17 cellular contexts compared by ENCODE assay signal in genomic region chr11:131546218-131546895, GRCh38.
DNase-seq lines count a peak whose midpoint lies in the region; ATAC-seq, FAIRE-seq and TF ChIP-seq lines count a peak whose summit lies in the region.
"Had no signal": no experiment of that assay in that cellular context is flagged by ENCODE, and none has a peak within 500 bp of the region (broad histone marks: within the 10 kb centered on the region; RNA-seq: fewer than 3 reads in every experiment).

No MANE protein-coding gene starts in this region.

- H3K9me3 ChIP-seq in astrocyte (ENCODE audit: insufficient read depth, low read depth, low read length) (no peaks in the 10 kb centered on the region), sigmoid colon (peaks cover 0 to 3% (median 0%) of the 10 kb centered on the region in 4 donors)

- 46 to 52% methylated on average over 10 of the region's 10 CpGs for WGBS in sigmoid colon, 2 donors

- peak overlapping the region; percentile 18 for H3K9ac ChIP-seq in astrocyte (ENCODE audit: low read length)

- H3K79me2 ChIP-seq in astrocyte (ENCODE audit: insufficient read depth, low read length), result no peaks in the 10 kb centered on the region

- H3K4me3 Mint-ChIP-seq in astrocyte (ENCODE audit: unreplicated experiment), result no peak overlapping the region
- no peak overlapping the region for H3K4me3 Mint-ChIP-seq in activated CD4-positive, alpha-beta T cell treated with anti-CD3 and anti-CD28 coated beads, Interleukin-2, amount 10 ng/mL, durations not matched to agents 7 days and 5 days
- H3K4me3 Mint-ChIP-seq: activated CD4-positive, alpha-beta T cell treated with anti-CD3 and anti-CD28 coated beads for 36 hours; activated naive CD4-positive, alpha-beta T cell treated with anti-CD3 and anti-CD28 coated beads, Interleukin-2, amount 10 ng/mL, durations not matched to agents 7 days and 5 days had no signal

- ATAC-seq in HG03520 (IDR thresholded peaks at IDR 0.05; ENCODE audit: unreplicated experiment) (no peak), GM19023 (IDR thresholded peaks at IDR 0.05; ENCODE audit: unreplicated experiment) (no peak)
- ATAC-seq: activated CD4-positive, alpha-beta T cell treated with anti-CD3 and anti-CD28 coated beads for 36 hours had no signal

- H3K27ac Mint-ChIP-seq in astrocyte (ENCODE audit: unreplicated experiment), result no peak overlapping the region
- H3K27ac Mint-ChIP-seq in activated CD4-positive, alpha-beta T cell treated with anti-CD3 and anti-CD28 coated beads, Interleukin-2, amount 10 ng/mL, durations not matched to agents 7 days and 5 days, result no peak overlapping the region
- H3K27ac Mint-ChIP-seq: activated CD4-positive, alpha-beta T cell treated with anti-CD3 and anti-CD28 coated beads for 36 hours; activated naive CD4-positive, alpha-beta T cell treated with anti-CD3 and anti-CD28 coated beads, Interleukin-2, amount 10 ng/mL, durations not matched to agents 7 days and 5 days had no signal

- intact Hi-C loops in sigmoid colon (cut with DNase I), result no loop called here

- H3K36me3 Mint-ChIP-seq in astrocyte (ENCODE audit: low read depth, unreplicated experiment), result no peaks in the 10 kb centered on the region
- no peaks in the 10 kb centered on the region for H3K36me3 Mint-ChIP-seq in activated CD4-positive, alpha-beta T cell treated with anti-CD3 and anti-CD28 coated beads, Interleukin-2, amount 10 ng/mL, durations not matched to agents 7 days and 5 days (ENCODE audit: low read depth)
- H3K36me3 Mint-ChIP-seq: activated naive CD4-positive, alpha-beta T cell treated with anti-CD3 and anti-CD28 coated beads, Interleukin-2, amount 10 ng/mL, durations not matched to agents 7 days and 5 days had no signal

- DNase-seq in H7 (peak; percentile 44), astrocyte (ENCODE audit: low read depth) (no peak), inferior parietal cortex (ENCODE audit: extremely low spot score) (peak; percentile 32), sigmoid colon (no peak), NCI-H82 treated with DMSO at 0.1 percent for 48 hours (lab: John Stamatoyannopoulos, UW; ENCODE audit: unreplicated experiment) (no peak)
- no peak for DNase-seq in activated CD4-positive, alpha-beta T cell treated with anti-CD3 and anti-CD28 coated beads, Interleukin-2, amount 10 ng/mL, durations not matched to agents 7 days and 5 days
- DNase-seq: activated CD4-positive, alpha-beta T cell treated with anti-CD3 and anti-CD28 coated beads for 36 hours; activated naive CD4-positive, alpha-beta T cell treated with anti-CD3 and anti-CD28 coated beads, Interleukin-2, amount 10 ng/mL, durations not matched to agents 7 days and 5 days; central memory CD4-positive, alpha-beta T cell; KBM-7; NCI-H1105 treated with DMSO at 0.1 percent for 48 hours; posterior cingulate gyrus; SHP77 treated with DMSO at 0.1 percent for 48 hours had no signal

- POLR2A ChIA-PET in activated CD4-positive, alpha-beta T cell treated with anti-CD3 and anti-CD28 coated beads, Interleukin-2, amount 10 ng/mL, durations not matched to agents 7 days and 5 days (lab: Charles Lee), result no interaction called here

- no peaks in the 10 kb centered on the region for H3K4me1 Mint-ChIP-seq in astrocyte (ENCODE audit: low read depth, unreplicated experiment)
- no peaks in the 10 kb centered on the region for H3K4me1 Mint-ChIP-seq in activated CD4-positive, alpha-beta T cell treated with anti-CD3 and anti-CD28 coated beads, Interleukin-2, amount 10 ng/mL, durations not matched to agents 7 days and 5 days
- H3K4me1 Mint-ChIP-seq: activated CD4-positive, alpha-beta T cell treated with anti-CD3 and anti-CD28 coated beads for 36 hours; activated naive CD4-positive, alpha-beta T cell treated with anti-CD3 and anti-CD28 coated beads, Interleukin-2, amount 10 ng/mL, durations not matched to agents 7 days and 5 days had no signal

- H3K27ac ChIP-seq in astrocyte (ENCODE audit: low read depth, low read length) (no peak overlapping the region), sigmoid colon (no peak overlapping the region)

- no peaks in the 10 kb centered on the region for H4K20me1 ChIP-seq in astrocyte (ENCODE audit: insufficient read depth, low read length)

- H3K27me3 ChIP-seq in H7 (ENCODE audit: control insufficient read depth, insufficient read depth, low read length) (no peaks in the 10 kb centered on the region), astrocyte (ENCODE audit: insufficient read depth, low read length) (peaks cover 5% of the 10 kb centered on the region), sigmoid colon (no peaks in the 10 kb centered on the region)

- H3K4me2 ChIP-seq in astrocyte (ENCODE audit: low read length), result peak overlapping the region; percentile 80

- peak overlapping the region; percentile 72 for H2AFZ ChIP-seq in astrocyte (ENCODE audit: low read depth, low read length)

- CTCF ChIA-PET in activated CD4-positive, alpha-beta T cell treated with anti-CD3 and anti-CD28 coated beads, Interleukin-2, amount 10 ng/mL, durations not matched to agents 7 days and 5 days (lab: Charles Lee), result no interaction called here

- peaks cover 6% of the 10 kb centered on the region for H3K4me1 ChIP-seq in astrocyte (ENCODE audit: insufficient read depth, low read length)
- peaks cover 0 to 6% (median 0%) of the 10 kb centered on the region in 4 donors for H3K4me1 ChIP-seq in sigmoid colon

- peaks cover 59% of the 10 kb centered on the region for H3K27me3 Mint-ChIP-seq in astrocyte (ENCODE audit: low read depth, unreplicated experiment)
- H3K27me3 Mint-ChIP-seq in activated CD4-positive, alpha-beta T cell treated with anti-CD3 and anti-CD28 coated beads, Interleukin-2, amount 10 ng/mL, durations not matched to agents 7 days and 5 days, result no peaks in the 10 kb centered on the region
- H3K27me3 Mint-ChIP-seq: activated naive CD4-positive, alpha-beta T cell treated with anti-CD3 and anti-CD28 coated beads, Interleukin-2, amount 10 ng/mL, durations not matched to agents 7 days and 5 days had no signal

- FAIRE-seq in astrocyte (lab: Jason Lieb, UNC), result no peak
- FAIRE-seq: endothelial cell of umbilical vein, GM19239 had no signal

- H3K4me3 ChIP-seq in H7 (ENCODE audit: insufficient read depth, low read depth, low read length) (no peak overlapping the region), astrocyte (ENCODE audit: insufficient read depth, low read depth, low read length) (peak overlapping the region; percentile 35), sigmoid colon (peak overlapping the region; percentile 12 to 39 (median 30))

- H3K36me3 ChIP-seq in H7 (replicated peaks; ENCODE audit: control insufficient read depth, insufficient read depth, low read length) (no peaks in the 10 kb centered on the region), astrocyte (ENCODE audit: insufficient read depth, low read length) (no peaks in the 10 kb centered on the region), sigmoid colon (no peaks in the 10 kb centered on the region)

- TF ChIP-seq CTCF in astrocyte (IDR thresholded peaks at IDR 0.05; ENCODE audit: insufficient read depth, low read depth, low read length) (no peak), sigmoid colon (IDR thresholded peaks at IDR 0.05) (no peak)

- H3K9me3 Mint-ChIP-seq in astrocyte (ENCODE audit: unreplicated experiment), result peaks cover 10% of the 10 kb centered on the region
- H3K9me3 Mint-ChIP-seq in activated CD4-positive, alpha-beta T cell treated with anti-CD3 and anti-CD28 coated beads, Interleukin-2, amount 10 ng/mL, durations not matched to agents 7 days and 5 days, result no peaks in the 10 kb centered on the region

- no peak for TF ChIP-seq POLR2A in sigmoid colon (IDR thresholded peaks at IDR 0.05)

- no peak for TF ChIP-seq EP300 in sigmoid colon (IDR thresholded peaks at IDR 0.05)

Comparison
In these comparisons a context has a peak if more than half of its experiments do, and no peak if none do; other contexts are left out.
1. DNase-seq: peak in H7 (single experiment) and inferior parietal cortex (single experiment); none in astrocyte (single experiment), sigmoid colon (single experiment), activated CD4-positive, alpha-beta T cell treated with anti-CD3 and anti-CD28 coated beads, Interleukin-2, amount 10 ng/mL, durations not matched to agents 7 days and 5 days (single experiment) and NCI-H82 treated with DMSO at 0.1 percent for 48 hours (single experiment).